In the genomic region with DNA sequence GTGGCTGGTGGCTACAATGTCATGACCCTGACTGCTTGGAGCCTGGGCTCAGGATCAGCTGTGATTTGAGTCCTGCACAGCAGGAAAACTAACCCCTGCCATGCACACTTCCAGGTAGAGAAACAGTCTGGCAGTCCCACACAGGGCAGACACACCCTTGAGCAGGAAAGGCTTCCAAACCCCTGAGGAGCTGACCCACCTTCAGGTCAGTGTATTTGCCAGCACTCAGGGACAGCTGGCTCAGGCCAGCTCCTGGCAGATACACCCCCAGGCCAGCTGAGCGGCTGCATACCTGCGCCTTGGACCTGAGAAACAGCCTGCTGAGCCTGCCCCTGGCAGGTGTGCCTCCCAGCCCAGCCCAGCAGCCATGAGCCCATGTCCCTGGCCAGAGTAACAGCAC, we compare ENCODE assay signal across 22 cellular contexts.
"Had no signal": no experiment of that assay in that cellular context is flagged by ENCODE, and none has a peak within 500 bp of the region (broad histone marks: within the 10 kb centered on the region; RNA-seq: fewer than 3 reads in every experiment).

No MANE protein-coding gene starts in this region.

- DNase-seq: activated CD4-positive, alpha-beta memory T cell treated with anti-CD3 and anti-CD28 coated beads for 36 hours; activated CD4-positive, alpha-beta T cell treated with anti-CD3 and anti-CD28 coated beads for 48 hours; activated effector memory CD4-positive, alpha-beta T cell treated with Interleukin-2 at 50 U/mL for 16 hours; activated naive CD4-positive, alpha-beta T cell treated with anti-CD3 and anti-CD28 coated beads for 36 hours; activated naive CD8-positive, alpha-beta T cell treated with anti-CD3 and anti-CD28 coated beads, Interleukin-2, amount 10 ng/mL, durations not matched to agents 7 days and 5 days; activated T-cell treated with anti-CD3 and anti-CD28 coated beads, Interleukin-2, amount 50 U/mL, for 72 hours; amniotic stem cell; colonic mucosa; dorsolateral prefrontal cortex; effector memory CD8-positive, alpha-beta T cell; esophagus squamous epithelium; head of caudate nucleus; naive thymus-derived CD8-positive, alpha-beta T cell; ovary; spleen; stimulated activated CD4-positive, alpha-beta T cell treated with anti-CD3 and anti-CD28 coated beads, Interleukin-4, amount 100 ng/mL, for 1 hour; stimulated activated naive CD4-positive, alpha-beta T cell had no signal

- H3K36me3 ChIP-seq: breast epithelium, colonic mucosa, ovary, prostate gland had no signal

- H3K27ac ChIP-seq: breast epithelium, colonic mucosa, dorsolateral prefrontal cortex, esophagus squamous epithelium, gastroesophageal sphincter, ovary, prostate gland, right atrium auricular region, spleen had no signal

- H3K27me3 ChIP-seq: breast epithelium, colonic mucosa, dorsolateral prefrontal cortex, esophagus squamous epithelium, gastroesophageal sphincter, ovary, right atrium auricular region, spleen had no signal

- H3K9me3 ChIP-seq: colonic mucosa, prostate gland had no signal

- H3K4me3 ChIP-seq: breast epithelium, colonic mucosa, dorsolateral prefrontal cortex, esophagus squamous epithelium, gastroesophageal sphincter, lung, ovary, prostate gland, right atrium auricular region, spleen had no signal

- H3K4me1 ChIP-seq: breast epithelium, colonic mucosa, gastroesophageal sphincter, prostate gland, right atrium auricular region, spleen had no signal

- ATAC-seq: activated T-cell treated with anti-CD3 and anti-CD28 coated beads, Interleukin-2, amount 50 U/mL, for 72 hours; effector memory CD8-positive, alpha-beta T cell; gastroesophageal sphincter; naive thymus-derived CD8-positive, alpha-beta T cell had no signal
